In the genomic region with DNA sequence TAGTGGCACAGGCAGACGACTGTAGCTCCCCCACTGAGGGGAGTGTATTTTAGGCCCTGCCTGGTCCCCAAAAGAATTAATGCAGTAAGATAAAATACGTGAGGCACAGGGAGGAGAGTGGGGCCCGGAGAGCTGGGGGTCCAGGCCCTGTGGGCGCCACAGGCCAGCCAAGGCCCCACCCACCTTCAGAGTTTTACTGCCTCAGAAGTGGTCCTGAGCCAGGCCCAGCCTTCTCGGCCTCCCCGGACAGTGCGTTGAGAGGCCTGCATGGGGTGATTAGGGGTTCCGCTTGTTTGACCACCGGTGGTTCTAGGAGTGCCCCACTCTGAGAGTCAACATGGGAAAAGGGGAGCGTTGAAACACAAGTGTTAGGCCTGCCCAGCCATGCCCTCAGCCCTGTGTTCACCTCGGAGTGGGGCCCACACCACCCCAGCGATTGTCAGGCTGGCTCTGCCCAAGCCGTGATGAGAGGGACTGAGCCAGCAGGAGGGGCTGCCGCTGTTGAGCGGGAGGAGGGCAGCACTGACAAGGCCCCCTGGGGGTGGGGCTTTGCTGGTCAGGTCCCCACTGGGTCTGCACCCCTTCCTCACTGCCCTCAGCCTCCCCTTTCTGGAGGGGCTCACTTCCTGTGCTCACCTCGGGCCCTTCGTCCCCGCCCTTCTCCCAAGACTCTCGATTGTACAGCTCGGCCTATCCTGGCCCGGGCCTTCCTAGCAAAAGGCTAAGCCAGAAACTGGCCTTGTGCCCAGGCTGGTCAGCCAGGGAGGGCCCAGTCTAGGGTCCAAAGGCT, we compare ENCODE assay signal across 10 cellular contexts. TPM values are rescaled to one million over a fixed set of nuclear protein-coding genes. Genes with fewer than 3 reads are reported as not detected.
DNase-seq lines count a peak whose midpoint lies in the region; ATAC-seq and TF ChIP-seq lines count a peak whose summit lies in the region.
"Had no signal": no experiment of that assay in that cellular context is flagged by ENCODE, and none has a peak within 500 bp of the region (broad histone marks: within the 10 kb centered on the region; RNA-seq: fewer than 3 reads in every experiment).

No MANE protein-coding gene starts in this region.

- H3K36me3 Mint-ChIP-seq in T-helper 17 cell (ENCODE audit: low read depth) = no peaks in the 10 kb centered on the region

- 28 to 32% (median 32%) methylated on average over 19 to 21 of the region's 21 CpGs for WGBS in ovary, 3 donors

- H3K4me1 ChIP-seq in cardiac muscle cell (ENCODE audit: low read depth) (peaks cover 24% of the 10 kb centered on the region), ovary (ENCODE audit: insufficient read depth) (peaks cover 12% of the 10 kb centered on the region)

- no peak for TF ChIP-seq EP300 in ovary (IDR thresholded peaks at IDR 0.05)

- intact Hi-C loops in ovary (cut with DNase I) = loop anchor here in 2 of 4 donors (1.0 to 5.0 kb wide), 2 partner anchors 28 to 34 kb away; no protein-coding TSS in a partner anchor

- H3K4me3 ChIP-seq in cardiac muscle cell = no peak overlapping the region
- H3K4me3 ChIP-seq in ovary = no peak overlapping the region
- H3K4me3 ChIP-seq: SK-N-MC had no signal

- no peak for TF ChIP-seq CTCF in cardiac muscle cell (IDR thresholded peaks at IDR 0.05; ENCODE audit: low read depth, low read length)
- no peak for TF ChIP-seq CTCF in ovary (IDR thresholded peaks at IDR 0.05)

- peaks cover 11% of the 10 kb centered on the region for H3K4me1 Mint-ChIP-seq in T-helper 17 cell

- no peaks in the 10 kb centered on the region for H3K27me3 Mint-ChIP-seq in T-helper 17 cell
- H3K27me3 Mint-ChIP-seq: B cell had no signal

- TF ChIP-seq POLR2A in ovary (IDR thresholded peaks at IDR 0.05) = no peak

- no peaks in the 10 kb centered on the region for H3K36me3 ChIP-seq in cardiac muscle cell
- H3K36me3 ChIP-seq in ovary = no peaks in the 10 kb centered on the region

- H3K27ac Mint-ChIP-seq in T-helper 17 cell = peak overlapping the region; percentile 32
- H3K27ac Mint-ChIP-seq: B cell had no signal

- ATAC-seq in T-helper 17 cell (no peak), HG02678 (IDR thresholded peaks at IDR 0.05; ENCODE audit: unreplicated experiment) (no peak), GM19023 (IDR thresholded peaks at IDR 0.05; ENCODE audit: unreplicated experiment) (no peak)

- H3K27me3 ChIP-seq in cardiac muscle cell (peaks cover 6% of the 10 kb centered on the region), ovary (no peaks in the 10 kb centered on the region)

- no peak overlapping the region for H3K4me3 Mint-ChIP-seq in T-helper 17 cell
- H3K4me3 Mint-ChIP-seq: B cell had no signal

- peak; percentile 19 for DNase-seq in AG08395 (ENCODE audit: low spot score)
- DNase-seq in T-helper 17 cell = no peak
- DNase-seq in cardiac muscle cell (ENCODE audit: low read depth in 1 of 2, low spot score in 1 of 2) = peak in 1 of 2 donors; percentile 42
- DNase-seq in ovary = peak in 4 of 5 donors; percentile 64 to 77 (median 72)
- no peak for DNase-seq in GM19238 (ENCODE audit: insufficient read length, low spot score)
- DNase-seq in NCI-H446 treated with DMSO at 0.1 percent for 48 hours (lab: John Stamatoyannopoulos, UW) = no peak

- no peaks in the 10 kb centered on the region for H3K9me3 ChIP-seq in T-helper 17 cell (ENCODE audit: control insufficient read depth, low read length, poor library complexity, severe bottlenecking)
- H3K9me3 ChIP-seq in cardiac muscle cell (ENCODE audit: low read depth) = no peaks in the 10 kb centered on the region
- no peaks in the 10 kb centered on the region for H3K9me3 ChIP-seq in ovary

- H3K27ac ChIP-seq in cardiac muscle cell (peak overlapping the region; percentile 73), ovary (peak overlapping the region; percentile 58 to 63)

RNA-seq across cellular contexts. Expression of gene CKB, which starts 4.8 kb away (rescaled TPM):
- total RNA-seq in T-helper 17 cell (1 to 10 TPM; 7.0 to 8.0 TPM), cardiac muscle cell (169 and 324 TPM in 2 replicates), ovary (100 to 1,000 TPM in 6 of 7 donors, 10 to 100 TPM in 1; 79.4 to 284 (median 140) TPM)
- polyA plus RNA-seq in cardiac muscle cell (177 and 327 TPM in 2 replicates), ovary (100 to 1,000 TPM in 1 of 2 donors, 10 to 100 TPM in 1; 47.5 to 134 TPM)

RNA-seq across cellular contexts. Expression of gene TRMT61A, which starts 11.2 kb away (rescaled TPM):
- 1 to 10 TPM; 8.2 to 8.3 TPM for total RNA-seq in T-helper 17 cell
- total RNA-seq in cardiac muscle cell = 5.7 and 7.5 TPM in 2 replicates
- 5.6 and 7.4 TPM in 2 replicates for polyA plus RNA-seq in cardiac muscle cell
- 10 to 100 TPM in 6 of 7 donors, 1 to 10 TPM in 1; 8.1 to 20.9 (median 14.8) TPM for total RNA-seq in ovary
- polyA plus RNA-seq in ovary = 10 to 100 TPM in 1 of 2 donors, under 1 TPM in 1; 0.62 to 12.1 TPM

RNA-seq across cellular contexts. Expression of gene BAG5, which starts 44.6 kb away (rescaled TPM):
- total RNA-seq in T-helper 17 cell = 10 to 100 TPM; 28.5 to 32.9 TPM
- 17.4 and 17.6 TPM in 2 replicates for total RNA-seq in cardiac muscle cell
- polyA plus RNA-seq in cardiac muscle cell = 17.6 and 19.6 TPM in 2 replicates
- 10 to 100 TPM; 13.2 to 29.1 (median 24.4) TPM for total RNA-seq in ovary
- 10 to 100 TPM in 1 of 2 donors, 1 to 10 TPM in 1; 9.8 to 26.6 TPM for polyA plus RNA-seq in ovary

RNA-seq across cellular contexts. Expression of gene COA8, which starts 44.9 kb away (rescaled TPM):
- total RNA-seq in T-helper 17 cell = 10 to 100 TPM; 18.3 to 19.4 TPM
- total RNA-seq in cardiac muscle cell = 31.3 and 33.8 TPM in 2 replicates
- polyA plus RNA-seq in cardiac muscle cell = 68.2 and 69.3 TPM in 2 replicates
- 10 to 100 TPM; 11.4 to 28.1 (median 26.6) TPM for total RNA-seq in ovary
- 10 to 100 TPM; 34.9 to 50.1 TPM for polyA plus RNA-seq in ovary

Comparison
In these comparisons a context has a peak if more than half of its experiments do, and no peak if none do; other contexts are left out.
1. DNase-seq: peak in AG08395 (single experiment) and ovary (4 of 5); none in T-helper 17 cell (0 of 3), GM19238 (single experiment) and NCI-H446 treated with DMSO at 0.1 percent for 48 hours (single experiment).
2. RNA of gene CKB, which starts 4.8 kb away (total RNA-seq): 169 to 324 TPM in cardiac muscle cell and 79.4 to 284 TPM in ovary; 7.0 to 8.0 TPM in T-helper 17 cell; every median in the first group is over 4 times any median in the second.